ENCODE assay signal across 8 cellular contexts in genomic region chr3:106824856-106825255, GRCh38.
A peak's percentile ranks its signal among the peaks of the same experiment; 100 is the strongest.
DNase-seq lines count a peak whose midpoint lies in the region; ATAC-seq lines count a peak whose summit lies in the region.

No MANE protein-coding gene starts in this region.

- H3K9me3 Mint-ChIP-seq in activated naive CD4-positive, alpha-beta T cell treated with anti-CD3 and anti-CD28 coated beads for 36 hours: peaks cover 2% of the 10 kb centered on the region

- no peak overlapping the region for H3K4me3 Mint-ChIP-seq in activated naive CD4-positive, alpha-beta T cell treated with anti-CD3 and anti-CD28 coated beads for 36 hours

- H3K36me3 Mint-ChIP-seq in activated naive CD4-positive, alpha-beta T cell treated with anti-CD3 and anti-CD28 coated beads for 36 hours (ENCODE audit: low read depth): no peaks in the 10 kb centered on the region

- no peaks in the 10 kb centered on the region for H3K27me3 Mint-ChIP-seq in activated naive CD4-positive, alpha-beta T cell treated with anti-CD3 and anti-CD28 coated beads for 36 hours (ENCODE audit: low read depth)

- CTCF ChIA-PET in activated naive CD4-positive, alpha-beta T cell treated with anti-CD3 and anti-CD28 coated beads for 36 hours (lab: Charles Lee): no interaction called here

- H3K27ac Mint-ChIP-seq in activated naive CD4-positive, alpha-beta T cell treated with anti-CD3 and anti-CD28 coated beads for 36 hours: no peak overlapping the region

- intact Hi-C loops in Right ventricle myocardium superior (cut with DNase I): no loop called here
- intact Hi-C loops in cardiac septum (cut with DNase I): loop anchor here (2.0 kb wide), 1 partner anchor 240 kb away; no protein-coding TSS in a partner anchor
- intact Hi-C loops in left ventricle myocardium superior (cut with micrococcal nuclease): loop anchor here (10.0 kb wide), 1 partner anchor 240 kb away; no protein-coding TSS in a partner anchor
- intact Hi-C loops in activated naive CD4-positive, alpha-beta T cell treated with anti-CD3 and anti-CD28 coated beads for 36 hours (cut with micrococcal nuclease): loop anchor here (5.0 kb wide), 1 partner anchor 237 kb away; no protein-coding TSS in a partner anchor

- DNase-seq in Right ventricle myocardium superior: no peak
- no peak for DNase-seq in cardiac septum (ENCODE audit: low spot score)
- DNase-seq in RPMI8226: peak; percentile 19
- DNase-seq in left ventricle myocardium superior: no peak
- no peak for DNase-seq in epidermal melanocyte (ENCODE audit: insufficient read length, low spot score)
- DNase-seq in activated naive CD4-positive, alpha-beta T cell treated with anti-CD3 and anti-CD28 coated beads for 36 hours: no peak
- no peak for DNase-seq in stimulated activated CD4-positive, alpha-beta T cell treated with anti-CD3 and anti-CD28 coated beads, Interleukin-4, amount 100 ng/mL, for 4 hours

- peak; percentile 89 for ATAC-seq in Right ventricle myocardium superior (ENCODE audit: poor library complexity)
- ATAC-seq in left ventricle myocardium superior: peak; percentile 88
- ATAC-seq in GM18870 (IDR thresholded peaks at IDR 0.05; ENCODE audit: unreplicated experiment): no peak

- H3K4me1 Mint-ChIP-seq in activated naive CD4-positive, alpha-beta T cell treated with anti-CD3 and anti-CD28 coated beads for 36 hours (ENCODE audit: low read depth): peaks cover 4% of the 10 kb centered on the region
